Comparison of ENCODE assay signal across 12 cellular contexts in genomic region chr2:112276954-112277353, GRCh38. TPM values are rescaled to one million over a fixed set of nuclear protein-coding genes. Genes with fewer than 3 reads are reported as not detected.
A peak's percentile ranks its signal among the peaks of the same experiment; 100 is the strongest.
DNase-seq lines count a peak whose midpoint lies in the region; ATAC-seq and TF ChIP-seq lines count a peak whose summit lies in the region.
"Had no signal": no experiment of that assay in that cellular context is flagged by ENCODE, and none has a peak within 500 bp of the region (broad histone marks: within the 10 kb centered on the region; RNA-seq: fewer than 3 reads in every experiment).

No MANE protein-coding gene starts in this region.

- no peak for TF ChIP-seq CTCF in SK-N-SH (IDR thresholded peaks at IDR 0.05)
- no peak for TF ChIP-seq CTCF in RWPE2 (IDR thresholded peaks at IDR 0.05; ENCODE audit: poor library complexity, severe bottlenecking)
- no peak for TF ChIP-seq CTCF in fibroblast of villous mesenchyme (IDR thresholded peaks at IDR 0.05; ENCODE audit: insufficient read depth, low read depth, low read length)
- TF ChIP-seq CTCF in gastrocnemius medialis (IDR thresholded peaks at IDR 0.05 in 4 of 5, conservative IDR thresholded peaks at IDR 0.05 in 1 of 5), result no peak

- H3K9me3 ChIP-seq in SK-N-SH (no peaks in the 10 kb centered on the region), RWPE2 (ENCODE audit: severe bottlenecking) (no peaks in the 10 kb centered on the region), gastrocnemius medialis (no peaks in the 10 kb centered on the region)

- H3K9ac ChIP-seq in SK-N-SH, result peak overlapping the region; percentile 99; the same call in 1 of the 2 replicates

- no peak for TF ChIP-seq POLR2A in gastrocnemius medialis (IDR thresholded peaks at IDR 0.05)

- TF ChIP-seq EP300 in SK-N-SH (IDR thresholded peaks at IDR 0.05; ENCODE audit: borderline replicate concordance in 1 of 2, low read depth in 1 of 2, low read length in 1 of 2), result no peak

- no peak for DNase-seq in SK-N-SH
- DNase-seq in RWPE2 (ENCODE audit: low spot score), result no peak
- DNase-seq in fibroblast of villous mesenchyme (ENCODE audit: low read depth), result no peak
- DNase-seq in gastrocnemius medialis, result no peak
- DNase-seq in stimulated activated naive CD4-positive, alpha-beta T cell treated with Interleukin-2 at 50 U/mL for 16 hours (lab: John Stamatoyannopoulos, UW), result no peak
- DNase-seq in left lobe of liver (ENCODE audit: low spot score), result no peak
- DNase-seq: anterior cingulate cortex; head of caudate nucleus; NCI-H2171; stimulated activated CD8-positive, alpha-beta memory T cell treated with anti-CD3 and anti-CD28 coated beads, Interleukin-4, amount 100 ng/mL, for 48 hours had no signal

- H3K27ac ChIP-seq in SK-N-SH (ENCODE audit: low read depth in 2 of 2, low read length in 1 of 2) (peak overlapping the region in 1 of 2 experiments; percentile 100; a peak in 1 of 4 replicates), RWPE2 (ENCODE audit: poor library complexity, severe bottlenecking) (no peak overlapping the region), gastrocnemius medialis (peak overlapping the region; percentile 99 to 100 (median 100))

- H3K27me3 ChIP-seq in SK-N-SH (ENCODE audit: insufficient read depth) (no peaks in the 10 kb centered on the region), RWPE2 (ENCODE audit: insufficient read depth, poor library complexity, severe bottlenecking) (no peaks in the 10 kb centered on the region), gastrocnemius medialis (no peaks in the 10 kb centered on the region)

- peak overlapping the region; percentile 86 for H3K4me2 ChIP-seq in SK-N-SH

- intact Hi-C loops in gastrocnemius medialis (cut with DNase I; ENCODE audit: low total_unique reads), result loop anchor here (1.0 to 10.0 kb wide), 3 partner anchors 205 to 382 kb away; partner anchors contain the start of genes MERTK and TTL

- H3K4me3 ChIP-seq in SK-N-SH (ENCODE audit: low read depth in 2 of 2, low read length in 1 of 2) (peak overlapping the region; percentile 2 to 95; a peak in 2 of 4 replicates), RWPE2 (ENCODE audit: severe bottlenecking) (peak overlapping the region; percentile 93), fibroblast of villous mesenchyme (ENCODE audit: low read depth, low read length) (peak overlapping the region; percentile 91), gastrocnemius medialis (peak overlapping the region in 3 of 4 donors; percentile 88 to 97 (median 91))

- H3K36me3 ChIP-seq in SK-N-SH (replicated peaks in 1 of 2; ENCODE audit: control insufficient read depth in 1 of 2, insufficient read depth in 2 of 2, low read length in 1 of 2) (peaks cover 0 to 8% of the 10 kb centered on the region in 2 experiments), RWPE2 (ENCODE audit: low read depth) (no peaks in the 10 kb centered on the region), gastrocnemius medialis (no peaks in the 10 kb centered on the region)

- POLR2A ChIA-PET in SK-N-SH (lab: Yijun Ruan, JAX), result no interaction called here

- H3K9me2 ChIP-seq in SK-N-SH, result no peaks in the 10 kb centered on the region

- ATAC-seq in SK-N-SH treated with all-trans-retinoic acid at 6 μM for 48 hours, result no peak
- ATAC-seq in RWPE2 (ENCODE audit: low read depth), result no peak
- ATAC-seq in gastrocnemius medialis, result no peak
- no peak for ATAC-seq in activated CD4-positive, CD25-positive, alpha-beta regulatory T cell treated with anti-CD3 and anti-CD28 coated beads, Interleukin-2, amount 50 U/mL, for 24 hours
- no peak for ATAC-seq in left lobe of liver

- peaks cover 21% of the 10 kb centered on the region for H3K79me2 ChIP-seq in SK-N-SH (ENCODE audit: insufficient read depth)

- no peak overlapping the region for H2AFZ ChIP-seq in SK-N-SH (ENCODE audit: low read depth)

- no peak for TF ChIP-seq RAD21 in SK-N-SH (IDR thresholded peaks at IDR 0.05; ENCODE audit: low read length)

- H3F3A ChIP-seq in SK-N-SH (replicated peaks; ENCODE audit: insufficient read depth), result peaks cover 3% of the 10 kb centered on the region

- WGBS in SK-N-SH (ENCODE audit: low lambda C conversion rate), result 57% methylated on average over 5 of the region's 5 CpGs

- in situ Hi-C loops in gastrocnemius medialis (cut with MboI; ENCODE audit: low sequenced_read_pairs in 4 of 4), result no loop called here

- CTCF ChIA-PET in SK-N-SH (lab: Yijun Ruan, JAX), result interaction anchor here (0.7 to 1.5 kb wide), 4 partner anchors 15 to 390 kb away, joined by 3 to 7 read pairs (median 4); no protein-coding TSS in a partner anchor

- no peaks in the 10 kb centered on the region for H4K20me1 ChIP-seq in SK-N-SH (ENCODE audit: insufficient read depth)

- H3K4me1 ChIP-seq in SK-N-SH (ENCODE audit: control insufficient read depth in 1 of 2, insufficient read depth in 2 of 2, low read depth in 1 of 2, low read length in 1 of 2) (peaks cover 0 to 5% of the 10 kb centered on the region in 2 experiments; a peak in 2 of 4 replicates), RWPE2 (ENCODE audit: insufficient read depth, poor library complexity, severe bottlenecking) (no peaks in the 10 kb centered on the region), gastrocnemius medialis (peaks cover 22 to 26% of the 10 kb centered on the region in 2 donors)

TF ChIP-seq in SK-N-SH, 30 proteins besides CTCF, POLR2A, EP300 and RAD21 (continues in another document):
- TF ChIP-seq FOXJ3 (CRISPR knock-in tag; IDR thresholded peaks at IDR 0.05) (no peak), FOXM1 (IDR thresholded peaks at IDR 0.05; ENCODE audit: low read depth) (no peak), SMC3 (IDR thresholded peaks at IDR 0.05; ENCODE audit: low read depth, low read length) (no peak), NFIC (IDR thresholded peaks at IDR 0.05; ENCODE audit: borderline replicate concordance) (no peak), ELF1 (IDR thresholded peaks at IDR 0.05) (no peak), GABPA (IDR thresholded peaks at IDR 0.05; ENCODE audit: low read depth) (no peak), USF1 (IDR thresholded peaks at IDR 0.05; ENCODE audit: borderline replicate concordance, low read depth) (no peak), GATA2 (CRISPR knock-in tag; IDR thresholded peaks at IDR 0.05) (no peak), FOSL2 (IDR thresholded peaks at IDR 0.05; ENCODE audit: borderline replicate concordance, low read depth) (no peak)

TF ChIP-seq in SK-N-SH treated with all-trans-retinoic acid at 6 μM for 48 hours, 23 proteins besides CTCF, POLR2A, EP300 and RAD21:
- TF ChIP-seq ARNTL (CRISPR knock-in tag; IDR thresholded peaks at IDR 0.05; ENCODE audit: borderline replicate concordance, low read depth) (no peak), GLIS3 (CRISPR knock-in tag; IDR thresholded peaks at IDR 0.05) (no peak), ZFP30 (CRISPR knock-in tag; IDR thresholded peaks at IDR 0.05) (no peak), CSRNP3 (CRISPR knock-in tag; IDR thresholded peaks at IDR 0.05) (no peak), PATZ1 (CRISPR knock-in tag; IDR thresholded peaks at IDR 0.05; ENCODE audit: borderline replicate concordance) (no peak), ZFP3 (CRISPR knock-in tag; IDR thresholded peaks at IDR 0.05) (no peak), PPARA (CRISPR knock-in tag; IDR thresholded peaks at IDR 0.05; ENCODE audit: borderline replicate concordance) (no peak), TCF4 (CRISPR knock-in tag; IDR thresholded peaks at IDR 0.05; ENCODE audit: borderline replicate concordance) (no peak), ZNF70 (CRISPR knock-in tag; IDR thresholded peaks at IDR 0.05) (no peak)
TF ChIP-seq in SK-N-SH treated with all-trans-retinoic acid at 6 μM for 48 hours: peak in this region for 0.

RNA-seq across cellular contexts. Expression of gene ZC3H6, which starts 1.6 kb away (rescaled TPM):
- polyA plus RNA-seq in SK-N-SH (2012; rRNA removed), result 0.71 and 0.86 TPM in 2 replicates
- 1.0 and 1.3 TPM in 2 replicates for polyA plus RNA-seq in SK-N-SH (2012; cell fraction: cytosol; rRNA removed)
- polyA plus RNA-seq in SK-N-SH (2012; cell fraction: nucleus; rRNA removed), result 1.2 and 2.3 TPM in 2 replicates
- total RNA-seq in fibroblast of villous mesenchyme, result 2.3 and 3.0 TPM in 2 replicates
- total RNA-seq in gastrocnemius medialis, result 10 to 100 TPM in 2 of 4 donors, 1 to 10 TPM in 2; 6.3 to 15.1 (median 9.9) TPM
- total RNA-seq in left lobe of liver, result 3.7 TPM

RNA-seq across cellular contexts. Expression of gene ZC3H8, which starts 22.1 kb away (rescaled TPM):
- 3.0 and 3.3 TPM in 2 replicates for polyA plus RNA-seq in SK-N-SH (2012; rRNA removed)
- polyA plus RNA-seq in SK-N-SH (2012; cell fraction: cytosol; rRNA removed), result 5.0 and 6.4 TPM in 2 replicates
- 5.4 and 9.8 TPM in 2 replicates for polyA plus RNA-seq in SK-N-SH (2012; cell fraction: nucleus; rRNA removed)
- total RNA-seq in fibroblast of villous mesenchyme, result 5.5 and 8.2 TPM in 2 replicates
- total RNA-seq in gastrocnemius medialis, result 10 to 100 TPM in 1 of 4 donors, 1 to 10 TPM in 3; 5.7 to 13.6 (median 8.0) TPM
- total RNA-seq in left lobe of liver, result 5.3 TPM
